28 cellular contexts compared by ENCODE assay signal in the genomic region with DNA sequence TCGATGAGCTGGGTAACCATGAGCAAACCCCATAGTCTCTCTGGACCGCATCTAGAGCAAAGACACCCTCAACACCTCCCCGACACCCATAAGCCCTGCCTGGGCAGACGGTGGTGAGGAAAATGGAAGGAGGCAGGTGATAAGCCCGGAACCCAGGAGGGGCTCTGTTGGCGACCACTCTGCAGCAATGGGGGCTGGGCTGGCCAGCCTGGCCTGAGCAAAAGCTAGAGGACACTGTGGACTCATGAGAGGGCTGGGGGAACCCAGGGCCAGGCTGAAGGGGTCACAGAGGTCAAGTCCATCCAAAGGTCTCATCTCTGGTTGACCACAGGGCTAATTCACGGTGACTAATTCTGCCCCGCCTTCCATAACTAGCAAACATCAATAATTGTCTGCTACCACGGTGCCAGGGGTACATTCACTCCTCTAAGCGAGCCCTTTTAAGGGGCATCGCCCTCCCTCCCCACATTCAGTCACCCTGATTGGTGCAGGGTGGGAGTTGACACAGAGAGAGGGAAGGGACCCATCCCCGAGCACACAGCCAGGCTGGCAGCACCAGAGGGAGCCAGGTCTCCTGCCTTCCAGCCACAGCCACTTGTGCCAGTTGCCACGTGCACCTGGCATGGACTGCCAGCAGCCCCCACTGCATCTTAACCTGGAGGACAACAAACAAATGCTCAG. TPM values are rescaled to one million over a fixed set of nuclear protein-coding genes. Genes with fewer than 3 reads are reported as not detected.
A peak's percentile ranks its signal among the peaks of the same experiment; 100 is the strongest.
DNase-seq lines count a peak whose midpoint lies in the region; ATAC-seq and TF ChIP-seq lines count a peak whose summit lies in the region.
"Had no signal": no experiment of that assay in that cellular context is flagged by ENCODE, and none has a peak within 500 bp of the region (broad histone marks: within the 10 kb centered on the region; RNA-seq: fewer than 3 reads in every experiment).

No MANE protein-coding gene starts in this region.

- no peaks in the 10 kb centered on the region for H3K27me3 Mint-ChIP-seq in natural killer cell treated with Interleukin-12 subunit alpha and Interleukin-12 subunit beta and Interleukin-15 and Interleukin-18, amount 100 ng/mL, for 72 hours
- H3K27me3 Mint-ChIP-seq in natural killer cell (ENCODE audit: low read depth in 2 of 2), result no peaks in the 10 kb centered on the region
- H3K27me3 Mint-ChIP-seq in chondrocyte (ENCODE audit: low read depth), result no peaks in the 10 kb centered on the region
- H3K27me3 Mint-ChIP-seq: activated CD4-positive, alpha-beta memory T cell treated with anti-CD3 and anti-CD28 coated beads, Interleukin-2, amount 10 ng/mL, durations not matched to agents 7 days and 5 days had no signal

- H3K27ac ChIP-seq in psoas muscle, result peak overlapping the region; percentile 38
- H3K27ac ChIP-seq: parathyroid adenoma, stomach had no signal

- no peak for ATAC-seq in natural killer cell treated with Interleukin-12 subunit alpha and Interleukin-12 subunit beta and Interleukin-15 and Interleukin-18, amount 100 ng/mL, for 72 hours
- ATAC-seq in natural killer cell, result no peak
- no peak for ATAC-seq in psoas muscle
- no peak for ATAC-seq in GM18511 (IDR thresholded peaks at IDR 0.05; ENCODE audit: unreplicated experiment)
- ATAC-seq in GM21529 (IDR thresholded peaks at IDR 0.05; ENCODE audit: unreplicated experiment), result no peak
- ATAC-seq: left colon, right cardiac atrium had no signal

- peak overlapping the region; percentile 25 for H3K4me3 ChIP-seq in psoas muscle
- H3K4me3 ChIP-seq: MG63, stomach had no signal

- DNase-seq in natural killer cell treated with Interleukin-12 subunit alpha and Interleukin-12 subunit beta and Interleukin-15 and Interleukin-18, amount 100 ng/mL, for 72 hours (ENCODE audit: low spot score), result peak; percentile 58
- DNase-seq in natural killer cell (no peak), chondrocyte (ENCODE audit: low spot score) (peak; percentile 74), psoas muscle (peak in 1 of 2 donors; percentile 58), NAMALWA (ENCODE audit: low spot score) (no peak)
- DNase-seq: activated CD4-positive, alpha-beta memory T cell treated with anti-CD3 and anti-CD28 coated beads, Interleukin-2, amount 10 ng/mL, durations not matched to agents 7 days and 5 days; activated CD4-positive, alpha-beta T cell treated with anti-CD3 and anti-CD28 coated beads for 1 hour; activated CD8-positive, alpha-beta memory T cell treated with anti-CD3 and anti-CD28 coated beads, Interleukin-2, amount 50 U/mL, for 4 hours; activated naive CD4-positive, alpha-beta T cell treated with anti-CD3 and anti-CD28 coated beads, Interleukin-2, amount 50 U/mL, for 16 hours; C1 segment of cervical spinal cord; DMS79; hippocampal formation; KG1; left colon; MG63; NCI-H1105 treated with DMSO at 0.1 percent for 48 hours; NCI-H187 treated with DMSO at 0.1 percent for 48 hours; NCI-H2171 treated with DMSO at 0.1 percent for 48 hours; NCI-H510A; stimulated activated CD4-positive, alpha-beta T cell treated with anti-CD3 and anti-CD28 coated beads, Interleukin-4, amount 100 ng/mL, for 1 hour; stomach had no signal

- H3K9me3 Mint-ChIP-seq in natural killer cell treated with Interleukin-12 subunit alpha and Interleukin-12 subunit beta and Interleukin-15 and Interleukin-18, amount 100 ng/mL, for 72 hours, result no peaks in the 10 kb centered on the region
- H3K9me3 Mint-ChIP-seq in natural killer cell, result no peaks in the 10 kb centered on the region
- H3K9me3 Mint-ChIP-seq in chondrocyte (ENCODE audit: low read depth), result no peaks in the 10 kb centered on the region
- H3K9me3 Mint-ChIP-seq: activated CD4-positive, alpha-beta memory T cell treated with anti-CD3 and anti-CD28 coated beads, Interleukin-2, amount 10 ng/mL, durations not matched to agents 7 days and 5 days; neural crest cell had no signal

- 51 to 65% (median 54%) methylated on average over 13 of the region's 13 CpGs for WGBS in psoas muscle, 3 donors

- H3K9me3 ChIP-seq in psoas muscle, result no peaks in the 10 kb centered on the region
- H3K9me3 ChIP-seq: MG63, stomach had no signal

- intact Hi-C loops in natural killer cell (cut with micrococcal nuclease) (no loop called here), psoas muscle (cut with DNase I) (no loop called here)

- peaks cover 0 to 74% of the 10 kb centered on the region in 2 donors for H3K36me3 ChIP-seq in psoas muscle (ENCODE audit: insufficient read depth in 1 of 2, low read depth in 1 of 2)
- H3K36me3 ChIP-seq: MG63 had no signal

- no peaks in the 10 kb centered on the region for H3K36me3 Mint-ChIP-seq in natural killer cell treated with Interleukin-12 subunit alpha and Interleukin-12 subunit beta and Interleukin-15 and Interleukin-18, amount 100 ng/mL, for 72 hours
- H3K36me3 Mint-ChIP-seq in natural killer cell (no peaks in the 10 kb centered on the region), chondrocyte (ENCODE audit: low read depth) (no peaks in the 10 kb centered on the region)

- H3K27ac Mint-ChIP-seq in natural killer cell treated with Interleukin-12 subunit alpha and Interleukin-12 subunit beta and Interleukin-15 and Interleukin-18, amount 100 ng/mL, for 72 hours, result no peak overlapping the region
- H3K27ac Mint-ChIP-seq in natural killer cell, result no peak overlapping the region
- H3K27ac Mint-ChIP-seq in chondrocyte (ENCODE audit: unreplicated experiment), result no peak overlapping the region
- H3K27ac Mint-ChIP-seq: activated CD4-positive, alpha-beta memory T cell treated with anti-CD3 and anti-CD28 coated beads, Interleukin-2, amount 10 ng/mL, durations not matched to agents 7 days and 5 days; brain had no signal

- H3K4me3 Mint-ChIP-seq in natural killer cell treated with Interleukin-12 subunit alpha and Interleukin-12 subunit beta and Interleukin-15 and Interleukin-18, amount 100 ng/mL, for 72 hours, result no peak overlapping the region
- H3K4me3 Mint-ChIP-seq in natural killer cell (no peak overlapping the region), chondrocyte (ENCODE audit: unreplicated experiment) (no peak overlapping the region)
- H3K4me3 Mint-ChIP-seq: activated CD4-positive, alpha-beta memory T cell treated with anti-CD3 and anti-CD28 coated beads, Interleukin-2, amount 10 ng/mL, durations not matched to agents 7 days and 5 days; brain; neural crest cell had no signal

- peaks cover 14 to 28% of the 10 kb centered on the region in 2 donors for H3K4me1 Mint-ChIP-seq in natural killer cell treated with Interleukin-12 subunit alpha and Interleukin-12 subunit beta and Interleukin-15 and Interleukin-18, amount 100 ng/mL, for 72 hours (ENCODE audit: low read depth in 2 of 2)
- H3K4me1 Mint-ChIP-seq in natural killer cell (peaks cover 22 to 33% of the 10 kb centered on the region in 2 donors), chondrocyte (ENCODE audit: low read depth) (peaks cover 16% of the 10 kb centered on the region)

- no peaks in the 10 kb centered on the region for H3K27me3 ChIP-seq in psoas muscle (ENCODE audit: insufficient read depth in 3 of 3, low read length in 2 of 3)
- H3K27me3 ChIP-seq: MG63, stomach had no signal

- TF ChIP-seq CTCF in natural killer cell (IDR thresholded peaks at IDR 0.05) (no peak), chondrocyte (IDR thresholded peaks at IDR 0.05) (no peak), psoas muscle (IDR thresholded peaks at IDR 0.05) (no peak)

- H3K4me1 ChIP-seq in psoas muscle, result peaks cover 63% of the 10 kb centered on the region
- H3K4me1 ChIP-seq: parathyroid adenoma had no signal

RNA-seq across cellular contexts. Expression of gene PYGM, which starts 4.0 kb away (rescaled TPM):
- total RNA-seq in natural killer cell treated with Interleukin-12 subunit alpha and Interleukin-12 subunit beta and Interleukin-15 and Interleukin-18, amount 100 ng/mL, for 72 hours, result 1 to 10 TPM; 4.7 to 5.6 TPM
- total RNA-seq in natural killer cell, result 1 to 10 TPM; 4.1 to 8.4 (median 6.1) TPM
- total RNA-seq in chondrocyte, result 0.65 to 1.6 TPM (median 1.2 TPM) in 3 replicates
- 1,000 to 10,000 TPM; 1,536 to 2,203 (median 1,794) TPM for total RNA-seq in psoas muscle
- polyA plus RNA-seq in psoas muscle, result 1,000 to 10,000 TPM in 2 of 3 donors, 100 to 1,000 TPM in 1; 511 to 1,840 (median 1,729) TPM

RNA-seq across cellular contexts. Expression of gene RASGRP2, which starts 11.9 kb away (rescaled TPM):
- total RNA-seq in natural killer cell treated with Interleukin-12 subunit alpha and Interleukin-12 subunit beta and Interleukin-15 and Interleukin-18, amount 100 ng/mL, for 72 hours, result 10 to 100 TPM; 13.6 to 27.7 TPM
- total RNA-seq in natural killer cell, result 100 to 1,000 TPM; 371 to 417 (median 394) TPM
- total RNA-seq in chondrocyte, result 4.7 to 11.4 TPM (median 10.1 TPM) in 3 replicates
- total RNA-seq in psoas muscle, result 1 to 10 TPM; 2.6 to 8.6 (median 6.0) TPM
- 10 to 100 TPM in 1 of 3 donors, 1 to 10 TPM in 2; 6.5 to 14.7 (median 9.1) TPM for polyA plus RNA-seq in psoas muscle
- total RNA-seq: H4 had no signal

RNA-seq across cellular contexts. Expression of gene SF1, which starts 22.5 kb away (rescaled TPM):
- total RNA-seq in natural killer cell treated with Interleukin-12 subunit alpha and Interleukin-12 subunit beta and Interleukin-15 and Interleukin-18, amount 100 ng/mL, for 72 hours, result 100 to 1,000 TPM; 376 to 425 TPM
- total RNA-seq in natural killer cell (100 to 1,000 TPM; 841 to 864 (median 845) TPM), chondrocyte (183 to 198 TPM (median 190 TPM) in 3 replicates), psoas muscle (100 to 1,000 TPM; 150 to 210 (median 184) TPM)
- polyA plus RNA-seq in psoas muscle, result 10 to 100 TPM; 56.2 to 89.6 (median 65.4) TPM

RNA-seq across cellular contexts. Expression of gene NRXN2, which starts 32.8 kb away (rescaled TPM):
- total RNA-seq in natural killer cell treated with Interleukin-12 subunit alpha and Interleukin-12 subunit beta and Interleukin-15 and Interleukin-18, amount 100 ng/mL, for 72 hours, result 1 to 10 TPM in 1 of 2 donors, under 1 TPM in 1; 0.74 to 1.3 TPM
- total RNA-seq in natural killer cell (1 to 10 TPM; 2.9 to 9.6 (median 7.7) TPM), chondrocyte (1.1 to 3.0 TPM (median 1.8 TPM) in 3 replicates), psoas muscle (1 to 10 TPM; 1.4 to 5.2 (median 3.5) TPM)
- 1 to 10 TPM in 1 of 3 donors, under 1 TPM in 2; 0.44 to 1.9 (median 0.60) TPM for polyA plus RNA-seq in psoas muscle

RNA-seq across cellular contexts. Expression of gene MAP4K2, which starts 47.2 kb away (rescaled TPM):
- total RNA-seq in natural killer cell treated with Interleukin-12 subunit alpha and Interleukin-12 subunit beta and Interleukin-15 and Interleukin-18, amount 100 ng/mL, for 72 hours, result 10 to 100 TPM; 17.6 to 47.1 TPM
- 10 to 100 TPM; 38.3 to 40.6 (median 38.7) TPM for total RNA-seq in natural killer cell
- 11.3 to 17.8 TPM (median 13.4 TPM) in 3 replicates for total RNA-seq in chondrocyte
- total RNA-seq in psoas muscle, result 1 to 10 TPM; 3.0 to 6.7 (median 4.0) TPM
- 1 to 10 TPM; 4.5 to 6.1 (median 5.6) TPM for polyA plus RNA-seq in psoas muscle

Comparison
In these comparisons a context has a peak if more than half of its experiments do, and no peak if none do; other contexts are left out.
1. DNase-seq: peak in natural killer cell treated with Interleukin-12 subunit alpha and Interleukin-12 subunit beta and Interleukin-15 and Interleukin-18, amount 100 ng/mL, for 72 hours (single experiment) and chondrocyte (single experiment); none in natural killer cell (single experiment) and NAMALWA (single experiment).
2. RNA of gene RASGRP2, which starts 11.9 kb away (total RNA-seq): 371 to 417 TPM in natural killer cell; 13.6 to 27.7 TPM in natural killer cell treated with Interleukin-12 subunit alpha and Interleukin-12 subunit beta and Interleukin-15 and Interleukin-18, amount 100 ng/mL, for 72 hours, 4.7 to 11.4 TPM in chondrocyte and 2.6 to 8.6 TPM in psoas muscle; every median in the first group is over 10 times any median in the second.
3. RNA of gene PYGM, which starts 4.0 kb away (total RNA-seq): 1,536 to 2,203 TPM in psoas muscle; 4.1 to 8.4 TPM in natural killer cell, 4.7 to 5.6 TPM in natural killer cell treated with Interleukin-12 subunit alpha and Interleukin-12 subunit beta and Interleukin-15 and Interleukin-18, amount 100 ng/mL, for 72 hours and 0.65 to 1.6 TPM in chondrocyte; every median in the first group is over 100 times any median in the second.